In the genomic region with DNA sequence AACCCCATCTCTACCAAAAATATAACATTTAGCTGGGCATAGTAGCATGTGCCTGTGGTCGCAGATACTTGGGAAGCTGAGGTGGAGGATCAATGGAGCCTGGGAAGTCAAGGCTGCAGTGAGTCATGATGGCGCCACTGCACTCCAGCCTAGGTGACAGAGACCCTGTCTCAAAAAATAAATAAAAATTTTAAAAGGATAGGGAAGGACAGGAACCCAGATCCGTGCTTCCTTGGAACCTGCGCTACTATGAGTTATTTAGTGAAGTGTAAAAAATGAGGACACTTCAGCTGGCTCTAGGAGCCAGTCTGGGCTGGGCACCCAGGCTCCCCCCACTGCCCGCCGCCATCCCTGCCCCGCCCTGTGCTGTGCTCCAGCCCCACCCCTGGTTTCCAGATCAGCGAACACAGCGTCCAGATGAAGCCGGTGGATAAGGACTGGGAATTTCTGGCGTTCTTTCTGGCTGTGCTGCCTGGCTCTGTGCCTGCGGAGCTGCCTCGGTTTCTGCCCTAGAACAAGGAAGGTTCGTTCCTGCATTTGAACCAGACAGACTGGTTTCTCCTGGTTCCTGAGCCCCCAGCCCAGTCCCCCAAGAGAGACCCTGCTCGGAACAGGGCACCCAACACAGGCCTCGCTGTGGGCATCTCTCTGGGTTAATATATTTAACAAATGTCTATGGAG, we compare ENCODE assay signal across 1 cellular context.
TF ChIP-seq lines count a peak whose summit lies in the region.

No MANE protein-coding gene starts in this region.

TF ChIP-seq in SK-N-SH, 30 proteins besides CTCF, POLR2A, EP300 and RAD21 (continued from another document):
- TF ChIP-seq, protein P1, sequence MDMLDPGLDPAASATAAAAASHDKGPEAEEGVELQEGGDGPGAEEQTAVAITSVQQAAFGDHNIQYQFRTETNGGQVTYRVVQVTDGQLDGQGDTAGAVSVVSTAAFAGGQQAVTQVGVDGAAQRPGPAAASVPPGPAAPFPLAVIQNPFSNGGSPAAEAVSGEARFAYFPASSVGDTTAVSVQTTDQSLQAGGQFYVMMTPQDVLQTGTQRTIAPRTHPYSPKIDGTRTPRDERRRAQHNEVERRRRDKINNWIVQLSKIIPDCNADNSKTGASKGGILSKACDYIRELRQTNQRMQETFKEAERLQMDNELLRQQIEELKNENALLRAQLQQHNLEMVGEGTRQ (IDR thresholded peaks at IDR 0.05; ENCODE audit: borderline replicate concordance, low read depth, low read length) = no peak
- TF ChIP-seq GATA2 (CRISPR knock-in tag; IDR thresholded peaks at IDR 0.05) (peak; percentile 85), RCOR1 (IDR thresholded peaks at IDR 0.05; ENCODE audit: low read length) (peak; percentile 58; the same call in 1 of the 2 replicates), NFIC (IDR thresholded peaks at IDR 0.05; ENCODE audit: borderline replicate concordance) (peak; percentile 39; the same call in 1 of the 2 replicates), POLR2AphosphoS5 (IDR thresholded peaks at IDR 0.05; ENCODE audit: low read depth, low read length) (no peak)
